In genomic region chr1:4447778-4448360, GRCh38 we compare ENCODE assay signal across 17 cellular contexts.
DNase-seq lines count a peak whose midpoint lies in the region; ATAC-seq lines count a peak whose summit lies in the region.
"Had no signal": no experiment of that assay in that cellular context is flagged by ENCODE, and none has a peak within 500 bp of the region (broad histone marks: within the 10 kb centered on the region; RNA-seq: fewer than 3 reads in every experiment).

No MANE protein-coding gene starts in this region.

- H3K9me3 Mint-ChIP-seq in activated T-cell treated with anti-CD3 and anti-CD28 coated beads, Interleukin-2, amount 50 U/mL, for 4 hours: no peaks in the 10 kb centered on the region

- no peak for ATAC-seq in activated T-cell treated with anti-CD3 and anti-CD28 coated beads, Interleukin-2, amount 50 U/mL, for 4 hours
- ATAC-seq: A549 had no signal

- H3K36me3 ChIP-seq in KOPT-K1 (ENCODE audit: insufficient read depth, low read length): no peaks in the 10 kb centered on the region

- H3K27ac ChIP-seq in KOPT-K1 (ENCODE audit: low read depth, low read length, poor library complexity, severe bottlenecking): peak overlapping the region; percentile 16
- H3K27ac ChIP-seq: A549, C4-2B had no signal

- H3K4me1 Mint-ChIP-seq in activated T-cell treated with anti-CD3 and anti-CD28 coated beads, Interleukin-2, amount 50 U/mL, for 4 hours (ENCODE audit: low read depth): no peaks in the 10 kb centered on the region

- intact Hi-C loops in posterior vena cava (cut with DNase I): loop anchor here in 1 of 2 donors (5.0 kb wide), 1 partner anchor 1079 kb away; no protein-coding TSS in a partner anchor

- in situ Hi-C loops in G401 (cut with HindIII; ENCODE audit: low sequenced_read_pairs): no loop called here

- no peak overlapping the region for H3K4me3 Mint-ChIP-seq in activated T-cell treated with anti-CD3 and anti-CD28 coated beads, Interleukin-2, amount 50 U/mL, for 4 hours

- peak; percentile 12 for DNase-seq in G401 (ENCODE audit: low spot score)
- peak; percentile 35 for DNase-seq in iPS-NIHi7 (ENCODE audit: extremely low spot score)
- DNase-seq in posterior vena cava (ENCODE audit: low spot score): peak; percentile 48
- DNase-seq in activated T-cell treated with anti-CD3 and anti-CD28 coated beads, Interleukin-2, amount 50 U/mL, for 4 hours: no peak
- no peak for DNase-seq in kidney glomerular epithelial cell (lab: John Stamatoyannopoulos, UW)
- no peak for DNase-seq in SIG-M5 treated with dmso at 0.1 percent for 504 hours (lab: John Stamatoyannopoulos, UW; ENCODE audit: unreplicated experiment)
- DNase-seq: COR-L47, EL, KG1, NCI-H1048, NCI-H1436 treated with DMSO at 0.1 percent for 48 hours, NCI-H2081 treated with DMSO at 0.1 percent for 48 hours, NCI-H510A treated with DMSO at 0.1 percent for 48 hours, NCI-H82 had no signal

- H3K9me3 ChIP-seq in KOPT-K1 (ENCODE audit: insufficient read depth, low read length, poor library complexity, severe bottlenecking): no peaks in the 10 kb centered on the region
- H3K9me3 ChIP-seq: A549 had no signal

- H3K27me3 Mint-ChIP-seq in activated T-cell treated with anti-CD3 and anti-CD28 coated beads, Interleukin-2, amount 50 U/mL, for 4 hours (ENCODE audit: low read depth): peaks cover 31% of the 10 kb centered on the region

- H3K36me3 Mint-ChIP-seq in activated T-cell treated with anti-CD3 and anti-CD28 coated beads, Interleukin-2, amount 50 U/mL, for 4 hours (ENCODE audit: insufficient read depth): no peaks in the 10 kb centered on the region

Comparison
In these comparisons a context has a peak if more than half of its experiments do, and no peak if none do; other contexts are left out.
1. DNase-seq: peak in G401 (single experiment), iPS-NIHi7 (single experiment) and posterior vena cava (single experiment); none in activated T-cell treated with anti-CD3 and anti-CD28 coated beads, Interleukin-2, amount 50 U/mL, for 4 hours (single experiment), kidney glomerular epithelial cell (single experiment) and SIG-M5 treated with dmso at 0.1 percent for 504 hours (single experiment).